ENCODE assay signal across 26 cellular contexts in the genomic region with DNA sequence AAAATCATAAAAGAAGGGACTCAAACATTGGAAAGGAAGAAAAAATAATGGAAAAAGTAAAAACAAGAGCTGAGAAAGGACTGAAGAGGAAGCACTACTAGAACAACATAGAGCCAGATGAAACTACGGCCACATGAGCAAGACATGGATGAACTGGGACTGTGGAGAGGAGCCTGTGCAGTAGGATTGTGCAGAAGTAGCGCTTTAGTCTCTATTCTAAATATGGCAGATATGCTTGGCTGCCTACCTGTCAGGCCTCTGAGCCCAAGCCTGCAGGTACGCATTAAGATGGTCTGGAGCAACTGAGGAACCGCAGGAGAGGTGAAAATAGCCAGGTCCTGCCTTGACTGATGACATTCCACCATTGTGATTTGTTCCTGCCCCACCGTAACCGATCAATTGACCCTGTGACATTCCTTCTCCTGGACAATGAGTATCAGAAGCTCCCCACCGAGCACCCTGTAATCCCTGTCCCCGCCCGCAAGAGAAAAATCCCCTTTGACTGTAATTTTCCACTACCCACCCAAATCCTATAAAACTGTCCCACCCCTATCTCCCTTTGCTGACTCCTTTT.
DNase-seq lines count a peak whose midpoint lies in the region; ATAC-seq and TF ChIP-seq lines count a peak whose summit lies in the region.
"Had no signal": no experiment of that assay in that cellular context is flagged by ENCODE, and none has a peak within 500 bp of the region (broad histone marks: within the 10 kb centered on the region; RNA-seq: fewer than 3 reads in every experiment).

No MANE protein-coding gene starts in this region.

- no peaks in the 10 kb centered on the region for H3K79me1 ChIP-seq in H9 (ENCODE audit: insufficient read depth, low read depth, low read length, poor library complexity, severe bottlenecking)

- H2AK5ac ChIP-seq in H9 (ENCODE audit: insufficient read length, low read length): no peak overlapping the region

- DNase-seq in activated CD4-positive, alpha-beta T cell treated with anti-CD3 and anti-CD28 coated beads for 36 hours: no peak
- DNase-seq in activated CD4-positive, alpha-beta T cell treated with anti-CD3 and anti-CD28 coated beads, Interleukin-2, amount 50 U/mL, for 1 hour: no peak
- DNase-seq in H9 (no peak), naive B cell (no peak)
- no peak for DNase-seq in activated T-helper 1 cell treated with anti-CD3 and anti-CD28 coated beads, Interleukin-12 subunit alpha, Interleukin-12 subunit beta, Interleukin-2, Interleukin-4 antibody, amounts not matched to agents 30 ng/mL and 10 ng/mL and 1 ng/mL, durations not matched to agents 14 hours and 24 hours and 36 hours (ENCODE audit: low spot score)
- no peak for DNase-seq in CD8-positive, alpha-beta T cell
- DNase-seq: 8988T; activated CD4-positive, CD25-positive, alpha-beta regulatory T cell; activated CD8-positive, alpha-beta memory T cell treated with anti-CD3 and anti-CD28 coated beads for 24 hours; activated naive CD8-positive, alpha-beta T cell treated with anti-CD3 and anti-CD28 coated beads, Interleukin-2, amount 10 ng/mL, durations not matched to agents 7 days and 5 days; DMS79 treated with DMSO at 0.1 percent for 48 hours; effector CD4-positive, alpha-beta T cell; erythroblast; foreskin keratinocyte; lower lobe of right lung; NCI-H2171; NCI-H524; small intestine; stimulated activated CD4-positive, alpha-beta T cell treated with anti-CD3 and anti-CD28 coated beads, Interleukin-2, amount 100 ng/mL, for 24 hours had no signal

- H3K36me3 Mint-ChIP-seq in activated CD4-positive, alpha-beta T cell treated with anti-CD3 and anti-CD28 coated beads for 36 hours (ENCODE audit: low read depth): peaks cover 57% of the 10 kb centered on the region
- H3K36me3 Mint-ChIP-seq in H9 (ENCODE audit: insufficient read depth in 1 of 3, low read depth in 3 of 3) (peaks cover 0 to 4% (median 0%) of the 10 kb centered on the region in 3 experiments; a peak in 1 of 7 replicates), naive B cell (peaks cover 34 to 37% of the 10 kb centered on the region in 2 donors)
- H3K36me3 Mint-ChIP-seq in activated T-helper 1 cell treated with anti-CD3 and anti-CD28 coated beads, Interleukin-12 subunit alpha, Interleukin-12 subunit beta, Interleukin-2, Interleukin-4 antibody, amounts not matched to agents 30 ng/mL and 10 ng/mL and 1 ng/mL, durations not matched to agents 14 hours and 24 hours and 36 hours (ENCODE audit: low read depth): peaks cover 48% of the 10 kb centered on the region
- H3K36me3 Mint-ChIP-seq in CD8-positive, alpha-beta T cell: peaks cover 54% of the 10 kb centered on the region

- CTCF ChIA-PET in activated CD4-positive, alpha-beta T cell treated with anti-CD3 and anti-CD28 coated beads for 36 hours (lab: Charles Lee): interaction anchor here (0.6 kb wide), 1 partner anchor 213 kb away, joined by 3 read pairs; no protein-coding TSS in a partner anchor
- CTCF ChIA-PET in CD8-positive, alpha-beta T cell (lab: Charles Lee): interaction anchor here (0.7 kb wide), 1 partner anchor 12 kb away, joined by 3 read pairs; no protein-coding TSS in a partner anchor

- no CpG with 5 or more reads among the region's 9 CpGs for WGBS in H9 (ENCODE audit: extremely low coverage, insufficient read length, low lambda C conversion rate)

- no peak overlapping the region for H3K27ac ChIP-seq in H9 (ENCODE audit: insufficient read length, low read depth, low read length)
- H3K27ac ChIP-seq in CD8-positive, alpha-beta T cell (ENCODE audit: low read depth, low read length): no peak overlapping the region
- H3K27ac ChIP-seq: foreskin keratinocyte, KMS-11, lower lobe of right lung, neutrophil, RWPE1 had no signal

- H3K18ac ChIP-seq in H9 (ENCODE audit: insufficient read length, low read depth, low read length): no peak overlapping the region

- H2BK15ac ChIP-seq in H9 (ENCODE audit: low read depth, low read length): no peak overlapping the region

- no peak overlapping the region for H3K4me3 ChIP-seq in CD8-positive, alpha-beta T cell (ENCODE audit: low read depth, low read length)
- H3K4me3 ChIP-seq: lower lobe of right lung had no signal

- H2BK20ac ChIP-seq in H9 (ENCODE audit: low read depth, low read length, poor library complexity, severe bottlenecking): no peak overlapping the region

- peak overlapping the region; percentile 61 for H3K27ac Mint-ChIP-seq in activated CD4-positive, alpha-beta T cell treated with anti-CD3 and anti-CD28 coated beads for 36 hours
- peak overlapping the region in 2 of 3 experiments; percentile 6 to 55; a peak in 3 of 7 replicates for H3K27ac Mint-ChIP-seq in H9
- H3K27ac Mint-ChIP-seq in activated T-helper 1 cell treated with anti-CD3 and anti-CD28 coated beads, Interleukin-12 subunit alpha, Interleukin-12 subunit beta, Interleukin-2, Interleukin-4 antibody, amounts not matched to agents 30 ng/mL and 10 ng/mL and 1 ng/mL, durations not matched to agents 14 hours and 24 hours and 36 hours: peak overlapping the region; percentile 40
- H3K27ac Mint-ChIP-seq in naive B cell: peak overlapping the region; percentile 17 to 88 (median 63)
- no peak overlapping the region for H3K27ac Mint-ChIP-seq in CD8-positive, alpha-beta T cell
- H3K27ac Mint-ChIP-seq: activated naive CD8-positive, alpha-beta T cell treated with anti-CD3 and anti-CD28 coated beads, Interleukin-2, amount 10 ng/mL, durations not matched to agents 7 days and 5 days; stimulated activated effector memory CD8-positive, alpha-beta T cell treated with anti-CD3 and anti-CD28 coated beads, Interleukin-12 subunit alpha, Interleukin-12 subunit beta, amount 100 ng/mL, for 72 hours had no signal

- no peak overlapping the region for H3K14ac ChIP-seq in H9 (ENCODE audit: insufficient read depth, low read length)

- no peaks in the 10 kb centered on the region for H3K23me2 ChIP-seq in H9 (ENCODE audit: insufficient read length, low read depth, low read length, poor library complexity, severe bottlenecking)

- no peak overlapping the region for H3K4ac ChIP-seq in H9 (ENCODE audit: low read depth, low read length)

- peaks cover 35% of the 10 kb centered on the region for H3K4me1 Mint-ChIP-seq in activated CD4-positive, alpha-beta T cell treated with anti-CD3 and anti-CD28 coated beads for 36 hours
- peaks cover 3 to 5% of the 10 kb centered on the region in 2 experiments; a peak in 2 of 4 replicates for H3K4me1 Mint-ChIP-seq in H9
- peaks cover 34% of the 10 kb centered on the region for H3K4me1 Mint-ChIP-seq in activated T-helper 1 cell treated with anti-CD3 and anti-CD28 coated beads, Interleukin-12 subunit alpha, Interleukin-12 subunit beta, Interleukin-2, Interleukin-4 antibody, amounts not matched to agents 30 ng/mL and 10 ng/mL and 1 ng/mL, durations not matched to agents 14 hours and 24 hours and 36 hours (ENCODE audit: low read depth)
- H3K4me1 Mint-ChIP-seq in naive B cell: peaks cover 54 to 69% (median 60%) of the 10 kb centered on the region in 3 donors
- peaks cover 13% of the 10 kb centered on the region for H3K4me1 Mint-ChIP-seq in CD8-positive, alpha-beta T cell (ENCODE audit: low read depth)

- POLR2A ChIA-PET in activated CD4-positive, alpha-beta T cell treated with anti-CD3 and anti-CD28 coated beads for 36 hours (lab: Charles Lee): no interaction called here
- POLR2A ChIA-PET in CD8-positive, alpha-beta T cell (lab: Charles Lee): interaction anchor here (1.0 kb wide), 1 partner anchor 12 kb away, joined by 3 read pairs; no protein-coding TSS in a partner anchor

- H3T11ph ChIP-seq in H9 (ENCODE audit: low read length): no peak overlapping the region

- no peak overlapping the region for H2BK5ac ChIP-seq in H9 (ENCODE audit: insufficient read length, low read length)

- no peaks in the 10 kb centered on the region for H3K27me3 ChIP-seq in H9 (ENCODE audit: insufficient read depth, low read length)
- no peaks in the 10 kb centered on the region for H3K27me3 ChIP-seq in CD8-positive, alpha-beta T cell (ENCODE audit: insufficient read depth, low read length)
- H3K27me3 ChIP-seq: foreskin keratinocyte, neutrophil had no signal

- no peak overlapping the region for H2BK12ac ChIP-seq in H9 (ENCODE audit: insufficient read length, low read depth, low read length)

- no peak overlapping the region for H2BK120ac ChIP-seq in H9 (ENCODE audit: low read depth, low read length, poor library complexity, severe bottlenecking)

- H3K36me3 ChIP-seq in CD8-positive, alpha-beta T cell (ENCODE audit: insufficient read depth, low read length): no peaks in the 10 kb centered on the region
- H3K36me3 ChIP-seq: lower lobe of right lung, neutrophil had no signal

- H3K9me3 Mint-ChIP-seq in activated CD4-positive, alpha-beta T cell treated with anti-CD3 and anti-CD28 coated beads for 36 hours (ENCODE audit: low read depth): peaks cover 5% of the 10 kb centered on the region
- H3K9me3 Mint-ChIP-seq in H9 (no peaks in the 10 kb centered on the region; a peak in 2 of 5 replicates), naive B cell (peaks cover 0 to 12% (median 0%) of the 10 kb centered on the region in 7 donors)
- H3K9me3 Mint-ChIP-seq in activated T-helper 1 cell treated with anti-CD3 and anti-CD28 coated beads, Interleukin-12 subunit alpha, Interleukin-12 subunit beta, Interleukin-2, Interleukin-4 antibody, amounts not matched to agents 30 ng/mL and 10 ng/mL and 1 ng/mL, durations not matched to agents 14 hours and 24 hours and 36 hours: peaks cover 4% of the 10 kb centered on the region
- H3K9me3 Mint-ChIP-seq in CD8-positive, alpha-beta T cell: no peaks in the 10 kb centered on the region
- H3K9me3 Mint-ChIP-seq: stimulated activated effector memory CD8-positive, alpha-beta T cell treated with anti-CD3 and anti-CD28 coated beads, Interleukin-12 subunit alpha, Interleukin-12 subunit beta, amount 100 ng/mL, for 72 hours had no signal

- no peaks in the 10 kb centered on the region for H3K27me3 Mint-ChIP-seq in activated CD4-positive, alpha-beta T cell treated with anti-CD3 and anti-CD28 coated beads for 36 hours
- H3K27me3 Mint-ChIP-seq in H9 (ENCODE audit: low read depth): no peaks in the 10 kb centered on the region
- no peaks in the 10 kb centered on the region for H3K27me3 Mint-ChIP-seq in activated T-helper 1 cell treated with anti-CD3 and anti-CD28 coated beads, Interleukin-12 subunit alpha, Interleukin-12 subunit beta, Interleukin-2, Interleukin-4 antibody, amounts not matched to agents 30 ng/mL and 10 ng/mL and 1 ng/mL, durations not matched to agents 14 hours and 24 hours and 36 hours (ENCODE audit: insufficient read depth)
- no peaks in the 10 kb centered on the region for H3K27me3 Mint-ChIP-seq in naive B cell
- no peaks in the 10 kb centered on the region for H3K27me3 Mint-ChIP-seq in CD8-positive, alpha-beta T cell (ENCODE audit: low read depth)
- H3K27me3 Mint-ChIP-seq: activated naive CD8-positive, alpha-beta T cell treated with anti-CD3 and anti-CD28 coated beads, Interleukin-2, amount 10 ng/mL, durations not matched to agents 7 days and 5 days had no signal

- H3K23ac ChIP-seq in H9 (ENCODE audit: insufficient read length, low read depth, low read length): no peak overlapping the region

- H3K4me1 ChIP-seq in H9 (ENCODE audit: insufficient read depth, low read length): no peaks in the 10 kb centered on the region
- no peaks in the 10 kb centered on the region for H3K4me1 ChIP-seq in CD8-positive, alpha-beta T cell (ENCODE audit: insufficient read depth, low read length)
- H3K4me1 ChIP-seq: lower lobe of right lung had no signal

- no peak overlapping the region for H3K4me2 ChIP-seq in H9 (ENCODE audit: insufficient read depth, insufficient read length, low read length)
- H3K4me2 ChIP-seq: KMS-11 had no signal

- H4K8ac ChIP-seq in H9 (replicated peaks; ENCODE audit: insufficient read length, low read depth, low read length): no peak overlapping the region

- no peak overlapping the region for H4K91ac ChIP-seq in H9 (ENCODE audit: insufficient read length, low read depth, low read length)

- H3K79me2 ChIP-seq in H9 (ENCODE audit: insufficient read depth, low read length): no peaks in the 10 kb centered on the region

- intact Hi-C loops in activated CD4-positive, alpha-beta T cell treated with anti-CD3 and anti-CD28 coated beads for 36 hours (cut with DNase I, micrococcal nuclease): loop anchor here in 1 of 2 experiments (5.0 kb wide), 1 partner anchor 40 kb away; no protein-coding TSS in a partner anchor
- intact Hi-C loops in activated T-helper 1 cell treated with anti-CD3 and anti-CD28 coated beads, Interleukin-12 subunit alpha, Interleukin-12 subunit beta, Interleukin-2, Interleukin-4 antibody, amounts not matched to agents 30 ng/mL and 10 ng/mL and 1 ng/mL, durations not matched to agents 14 hours and 24 hours and 36 hours (cut with micrococcal nuclease): loop anchor here (5.0 kb wide), 1 partner anchor 40 kb away; no protein-coding TSS in a partner anchor
- intact Hi-C loops in CD8-positive, alpha-beta T cell (cut with DNase I, micrococcal nuclease): no loop called here

- no peak overlapping the region for H2AFZ ChIP-seq in H9 (ENCODE audit: low read length)

- H4K5ac ChIP-seq in H9 (ENCODE audit: insufficient read length, low read depth, low read length): no peak overlapping the region

- H4K20me1 ChIP-seq in H9 (ENCODE audit: control insufficient read depth, insufficient read depth, insufficient read length): no peaks in the 10 kb centered on the region

- no peaks in the 10 kb centered on the region for H3K9me3 ChIP-seq in H9 (ENCODE audit: control insufficient read depth, low read depth, low read length)
- H3K9me3 ChIP-seq in CD8-positive, alpha-beta T cell (ENCODE audit: low read length): no peaks in the 10 kb centered on the region
- H3K9me3 ChIP-seq: lower lobe of right lung, neutrophil had no signal

- no peak for TF ChIP-seq CTCF in H9 (conservative IDR thresholded peaks at IDR 0.05)
- TF ChIP-seq CTCF in CD8-positive, alpha-beta T cell (IDR thresholded peaks at IDR 0.05): no peak

- ATAC-seq in activated CD4-positive, alpha-beta T cell treated with anti-CD3 and anti-CD28 coated beads for 36 hours: no peak
- ATAC-seq in naive B cell (ENCODE audit: low read depth in 2 of 2) (peak; percentile 59 to 62), GM21423 (IDR thresholded peaks at IDR 0.05; ENCODE audit: unreplicated experiment) (no peak), GM18909 (IDR thresholded peaks at IDR 0.05; ENCODE audit: poor library complexity, unreplicated experiment) (no peak)
- ATAC-seq in CD8-positive, alpha-beta T cell: no peak
- ATAC-seq: foreskin keratinocyte, lower lobe of right lung, SK-N-SH treated with all-trans-retinoic acid at 6 μM for 48 hours had no signal

- H3K9ac ChIP-seq in H9 (ENCODE audit: extremely low read depth, insufficient read length, low read length): no peak overlapping the region
- H3K9ac ChIP-seq: KMS-11 had no signal

- no peak overlapping the region for H3K4me3 Mint-ChIP-seq in activated CD4-positive, alpha-beta T cell treated with anti-CD3 and anti-CD28 coated beads for 36 hours
- H3K4me3 Mint-ChIP-seq in H9: no peak overlapping the region
- H3K4me3 Mint-ChIP-seq in activated T-helper 1 cell treated with anti-CD3 and anti-CD28 coated beads, Interleukin-12 subunit alpha, Interleukin-12 subunit beta, Interleukin-2, Interleukin-4 antibody, amounts not matched to agents 30 ng/mL and 10 ng/mL and 1 ng/mL, durations not matched to agents 14 hours and 24 hours and 36 hours: no peak overlapping the region
- H3K4me3 Mint-ChIP-seq in naive B cell: peak overlapping the region; percentile 7 to 80 (median 64)
- H3K4me3 Mint-ChIP-seq in CD8-positive, alpha-beta T cell: no peak overlapping the region
- H3K4me3 Mint-ChIP-seq: activated naive CD8-positive, alpha-beta T cell treated with anti-CD3 and anti-CD28 coated beads, Interleukin-2, amount 10 ng/mL, durations not matched to agents 7 days and 5 days; stimulated activated effector memory CD8-positive, alpha-beta T cell treated with anti-CD3 and anti-CD28 coated beads, Interleukin-12 subunit alpha, Interleukin-12 subunit beta, amount 100 ng/mL, for 72 hours had no signal

- H3K56ac ChIP-seq in H9 (ENCODE audit: insufficient read length, low read depth, low read length): no peak overlapping the region

Comparison
In these comparisons a context has a peak if more than half of its experiments do, and no peak if none do; other contexts are left out.
1. ATAC-seq: peak in naive B cell (2 of 2); none in activated CD4-positive, alpha-beta T cell treated with anti-CD3 and anti-CD28 coated beads for 36 hours (single experiment), GM21423 (single experiment), GM18909 (single experiment) and CD8-positive, alpha-beta T cell (single experiment).
2. H3K4me3 Mint-ChIP-seq: peak in naive B cell (8 of 8); none in activated CD4-positive, alpha-beta T cell treated with anti-CD3 and anti-CD28 coated beads for 36 hours (single experiment), H9 (0 of 2), activated T-helper 1 cell treated with anti-CD3 and anti-CD28 coated beads, Interleukin-12 subunit alpha, Interleukin-12 subunit beta, Interleukin-2, Interleukin-4 antibody, amounts not matched to agents 30 ng/mL and 10 ng/mL and 1 ng/mL, durations not matched to agents 14 hours and 24 hours and 36 hours (single experiment) and CD8-positive, alpha-beta T cell (single experiment).